ENCODE assay signal across 1 cellular context in the genomic region with DNA sequence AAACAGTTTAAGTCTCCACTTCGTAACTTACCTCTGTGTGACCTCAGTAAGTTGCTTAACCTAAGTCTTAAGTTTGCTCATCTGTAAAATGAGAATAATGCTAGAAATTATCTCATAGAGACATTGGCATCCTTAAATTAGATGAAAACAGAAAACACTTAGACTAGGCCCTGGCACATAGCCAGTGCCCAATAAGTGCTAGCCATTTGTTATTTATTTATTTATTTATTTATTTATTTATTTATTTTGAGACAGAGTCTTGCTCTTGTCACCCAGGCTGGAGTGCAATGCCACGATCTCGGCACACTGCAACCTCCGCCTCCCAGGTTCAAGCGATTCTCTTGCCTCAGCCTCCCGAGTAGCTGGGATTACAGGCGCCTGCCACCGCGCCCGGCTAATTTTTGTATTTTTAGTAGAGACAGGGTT.
TF ChIP-seq lines count a peak whose summit lies in the region.

No MANE protein-coding gene starts in this region.

TF ChIP-seq in A549, 52 proteins besides CTCF, POLR2A, EP300 and RAD21:
- TF ChIP-seq ZC3H11A (IDR thresholded peaks at IDR 0.05), result peak; percentile 89
